In the genomic region with DNA sequence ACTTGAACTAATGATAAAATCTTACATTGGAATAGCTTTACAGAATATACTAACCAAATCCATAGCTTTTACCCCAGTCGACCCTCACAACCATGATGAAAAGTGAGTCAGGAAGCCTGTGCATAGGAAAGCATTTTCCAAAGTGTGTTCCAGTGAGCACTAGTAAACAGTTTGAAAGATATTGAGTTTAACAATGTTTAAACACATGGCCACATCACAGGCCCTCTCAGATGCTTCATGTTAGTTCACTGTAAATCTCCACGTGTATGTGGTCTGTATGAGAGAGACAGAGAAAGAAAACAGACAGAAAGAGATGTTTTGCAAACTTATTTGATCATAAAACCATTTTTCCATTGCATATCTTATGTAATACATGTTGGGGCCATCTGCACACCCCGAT, we compare ENCODE assay signal across 20 cellular contexts. TPM values are rescaled to one million over a fixed set of nuclear protein-coding genes. Genes with fewer than 3 reads are reported as not detected.
DNase-seq lines count a peak whose midpoint lies in the region; ATAC-seq and TF ChIP-seq lines count a peak whose summit lies in the region.
"Had no signal": no experiment of that assay in that cellular context is flagged by ENCODE, and none has a peak within 500 bp of the region (broad histone marks: within the 10 kb centered on the region; RNA-seq: fewer than 3 reads in every experiment).

No MANE protein-coding gene starts in this region.

- no peak overlapping the region for H3K23ac ChIP-seq in mesenchymal stem cell (ENCODE audit: low read length in 2 of 2)

- H3K27me3 Mint-ChIP-seq in type B pancreatic cell: peaks cover 14% of the 10 kb centered on the region

- H3K9me3 Mint-ChIP-seq in type B pancreatic cell: no peaks in the 10 kb centered on the region
- H3K9me3 Mint-ChIP-seq: CD4-positive, alpha-beta T cell; H9 had no signal

- no peak overlapping the region for H3K4me2 ChIP-seq in mesenchymal stem cell (ENCODE audit: low read length, poor library complexity, severe bottlenecking)
- H3K4me2 ChIP-seq: SK-N-SH had no signal

- no peak overlapping the region for H3K14ac ChIP-seq in mesenchymal stem cell (ENCODE audit: low read length in 2 of 2)

- no peak overlapping the region for H4K91ac ChIP-seq in mesenchymal stem cell (ENCODE audit: low read length)

- TF ChIP-seq POLR2A in uterus (IDR thresholded peaks at IDR 0.05): no peak

- H2AK5ac ChIP-seq in mesenchymal stem cell (ENCODE audit: low read length, severe bottlenecking): no peak overlapping the region

- no peak overlapping the region for H4K8ac ChIP-seq in mesenchymal stem cell (ENCODE audit: low read length)

- no peak overlapping the region for H3K9ac ChIP-seq in mesenchymal stem cell (ENCODE audit: low read length)
- H3K9ac ChIP-seq: SK-N-SH had no signal

- no peak overlapping the region for H2BK120ac ChIP-seq in mesenchymal stem cell (ENCODE audit: low read depth, low read length)

- H3K18ac ChIP-seq in mesenchymal stem cell (ENCODE audit: low read depth in 1 of 2, low read length in 2 of 2): no peak overlapping the region

- H3K4me3 ChIP-seq in mesenchymal stem cell (ENCODE audit: insufficient read depth in 1 of 2, low read depth in 1 of 2, low read length in 2 of 2): no peak overlapping the region
- no peak overlapping the region for H3K4me3 ChIP-seq in uterus
- H3K4me3 ChIP-seq in heart right ventricle: no peak overlapping the region

- H3K27me3 ChIP-seq in mesenchymal stem cell (ENCODE audit: control insufficient read depth in 1 of 2, insufficient read depth in 1 of 2, low read length in 2 of 2) (no peaks in the 10 kb centered on the region), uterus (no peaks in the 10 kb centered on the region), heart right ventricle (no peaks in the 10 kb centered on the region)

- H3K27ac Mint-ChIP-seq in type B pancreatic cell: no peak overlapping the region
- H3K27ac Mint-ChIP-seq: CD4-positive, alpha-beta T cell; H9 had no signal

- H3K27ac ChIP-seq in mesenchymal stem cell (ENCODE audit: low read length, poor library complexity, severe bottlenecking) (no peak overlapping the region), uterus (peak overlapping the region; percentile 87 to 93), heart right ventricle (no peak overlapping the region)

- TF ChIP-seq CTCF in uterus (IDR thresholded peaks at IDR 0.05): no peak
- TF ChIP-seq CTCF in type B pancreatic cell (conservative IDR thresholded peaks at IDR 0.05): no peak
- no peak for TF ChIP-seq CTCF in heart right ventricle (IDR thresholded peaks at IDR 0.05)

- intact Hi-C loops in uterus (cut with DNase I; ENCODE audit: low total_unique reads): no loop called here
- intact Hi-C loops in heart right ventricle (cut with DNase I): loop anchor here in 2 of 10 donors (10.0 kb wide), 2 partner anchors 66 to 134 kb away; no protein-coding TSS in a partner anchor

- no peaks in the 10 kb centered on the region for H3K36me3 Mint-ChIP-seq in type B pancreatic cell

- no peak overlapping the region for H2BK12ac ChIP-seq in mesenchymal stem cell (ENCODE audit: low read length in 2 of 2)

- H3K79me1 ChIP-seq in mesenchymal stem cell (replicated peaks; ENCODE audit: low read length, poor library complexity, severe bottlenecking): no peaks in the 10 kb centered on the region

- H2BK5ac ChIP-seq in mesenchymal stem cell (ENCODE audit: low read depth, low read length, poor library complexity, severe bottlenecking): no peak overlapping the region

- no peaks in the 10 kb centered on the region for H3K4me1 Mint-ChIP-seq in type B pancreatic cell (ENCODE audit: unreplicated experiment)

- H3K9me3 ChIP-seq in mesenchymal stem cell (ENCODE audit: control insufficient read depth, low read length) (no peaks in the 10 kb centered on the region), uterus (no peaks in the 10 kb centered on the region), heart right ventricle (no peaks in the 10 kb centered on the region)
- H3K9me3 ChIP-seq: SK-N-SH had no signal

- no peak for ATAC-seq in heart right ventricle
- ATAC-seq: PC-3 had no signal

- WGBS in mesenchymal stem cell: 65% methylated on average over 1 of the region's 3 CpGs
- WGBS in heart right ventricle, 2 donors: 64 to 74% methylated on average over 3 of the region's 3 CpGs

- peak; percentile 66 for DNase-seq in NCI-H510A treated with DMSO at 0.1 percent for 48 hours (lab: John Stamatoyannopoulos, UW)
- DNase-seq in NCI-H510A (lab: John Stamatoyannopoulos, UW): no peak
- DNase-seq in NCI-H69 (lab: John Stamatoyannopoulos, UW): peak; percentile 22
- peak; percentile 12 for DNase-seq in mesenchymal stem cell
- DNase-seq in uterus: no peak
- DNase-seq in type B pancreatic cell (ENCODE audit: extremely low spot score, unreplicated experiment): no peak
- DNase-seq in heart right ventricle: no peak
- DNase-seq in cerebellar cortex (ENCODE audit: low spot score): no peak
- DNase-seq: Calu3; CD4-positive, alpha-beta T cell; DMS79 treated with DMSO at 0.1 percent for 48 hours; H9; NCI-H1436; NCI-H2029; NCI-H2171; NCI-H774; PC-3; RPMI8226; SHP77 treated with DMSO at 0.1 percent for 48 hours; SK-N-SH had no signal

- H2BK15ac ChIP-seq in mesenchymal stem cell (ENCODE audit: low read depth, poor library complexity, severe bottlenecking): no peak overlapping the region

- no peak overlapping the region for H3K4me3 Mint-ChIP-seq in type B pancreatic cell
- H3K4me3 Mint-ChIP-seq: CD4-positive, alpha-beta T cell; H9 had no signal

- no peak overlapping the region for H3K4ac ChIP-seq in mesenchymal stem cell (ENCODE audit: low read depth in 1 of 2, low read length in 2 of 2)

- no peak overlapping the region for H2AFZ ChIP-seq in mesenchymal stem cell (ENCODE audit: low read depth, low read length)

- H3K36me3 ChIP-seq in mesenchymal stem cell (ENCODE audit: control insufficient read depth in 1 of 2, insufficient read depth in 2 of 2, low read depth in 1 of 2, low read length in 2 of 2) (no peaks in the 10 kb centered on the region), uterus (no peaks in the 10 kb centered on the region), heart right ventricle (no peaks in the 10 kb centered on the region)

- no peaks in the 10 kb centered on the region for H3K4me1 ChIP-seq in mesenchymal stem cell (ENCODE audit: control insufficient read depth, insufficient read depth, low read depth, low read length)
- H3K4me1 ChIP-seq in uterus: no peaks in the 10 kb centered on the region
- H3K4me1 ChIP-seq in heart right ventricle: no peaks in the 10 kb centered on the region

RNA-seq across cellular contexts. Expression of a gene that starts 27.0 kb away (rescaled TPM):
- 0.72 TPM for polyA plus RNA-seq in mesenchymal stem cell (2013, experiment 1 of 2)
- polyA plus RNA-seq in mesenchymal stem cell (2013, experiment 2 of 2): 0.73 TPM
- total RNA-seq in uterus (100 to 1,000 TPM in 2 of 4 donors, 10 to 100 TPM in 2; 51.4 to 187 (median 97.1) TPM), type B pancreatic cell (ENCODE audit: low replicate concordance) (3.3 and 6.9 TPM in 2 replicates), heart right ventricle (1 to 10 TPM in 9 of 10 donors, under 1 TPM in 1; 0.95 to 5.7 (median 1.9) TPM)
- polyA plus RNA-seq in heart right ventricle: 1 to 10 TPM in 1 of 2 donors, under 1 TPM in 1; 0.87 to 1.0 TPM
- total RNA-seq: CD4-positive, alpha-beta T cell; PC-3 had no signal

Comparison
In these comparisons a context has a peak if more than half of its experiments do, and no peak if none do; other contexts are left out.
1. DNase-seq: peak in NCI-H510A treated with DMSO at 0.1 percent for 48 hours (single experiment), NCI-H69 (single experiment) and mesenchymal stem cell (single experiment); none in NCI-H510A (single experiment), uterus (0 of 2), type B pancreatic cell (single experiment), heart right ventricle (0 of 2) and cerebellar cortex (single experiment).
2. H3K27ac ChIP-seq: peak in uterus (2 of 2); none in mesenchymal stem cell (single experiment) and heart right ventricle (0 of 10).